In the genomic region with DNA sequence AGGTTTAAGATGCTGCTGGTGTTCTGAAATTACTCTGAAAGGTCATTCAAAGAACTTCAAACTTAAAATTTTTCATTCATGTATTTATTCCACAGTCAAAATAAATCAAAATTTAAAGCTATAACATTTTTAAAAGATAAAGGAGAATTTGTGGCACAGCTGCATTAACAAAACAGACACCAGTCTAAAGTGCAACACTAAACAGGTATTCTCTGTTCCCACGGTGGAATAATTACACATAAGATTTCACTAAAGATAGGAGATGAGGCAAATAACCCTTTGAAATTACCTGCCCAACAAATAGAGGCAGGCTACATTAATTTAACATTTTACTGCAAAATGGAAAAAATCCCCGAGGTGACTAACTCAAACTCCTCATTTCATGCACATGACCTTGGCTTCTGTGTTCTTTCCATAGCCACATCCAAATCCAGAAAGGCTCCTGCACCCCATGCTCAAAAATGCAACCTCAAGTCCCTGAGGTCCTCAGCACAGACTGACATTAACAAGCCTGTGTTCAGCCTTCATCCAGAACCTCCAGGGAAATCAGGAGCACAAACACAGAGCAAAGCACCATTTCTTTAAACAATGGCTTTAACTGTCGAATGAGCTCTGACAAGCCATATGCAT, we compare ENCODE assay signal across 18 cellular contexts.
DNase-seq lines count a peak whose midpoint lies in the region; ATAC-seq and TF ChIP-seq lines count a peak whose summit lies in the region.
"Had no signal": no experiment of that assay in that cellular context is flagged by ENCODE, and none has a peak within 500 bp of the region (broad histone marks: within the 10 kb centered on the region; RNA-seq: fewer than 3 reads in every experiment).

No MANE protein-coding gene starts in this region.

- peaks cover 9% of the 10 kb centered on the region for H3K4me1 Mint-ChIP-seq in activated naive CD4-positive, alpha-beta T cell treated with anti-CD3 and anti-CD28 coated beads, Interleukin-2, amount 10 ng/mL, durations not matched to agents 7 days and 5 days

- DNase-seq in activated naive CD4-positive, alpha-beta T cell treated with anti-CD3 and anti-CD28 coated beads, Interleukin-2, amount 10 ng/mL, durations not matched to agents 7 days and 5 days, result no peak
- no peak for DNase-seq in activated naive CD4-positive, alpha-beta T cell (lab: John Stamatoyannopoulos, UW)
- DNase-seq in fibroblast of peridontal ligament (ENCODE audit: extremely low read depth) (peak; percentile 35), NCI-H2227 treated with DMSO at 0.1 percent for 48 hours (lab: John Stamatoyannopoulos, UW) (no peak), NCI-H226 (no peak)
- DNase-seq: CD4-positive, alpha-beta memory T cell; DMS153; NCI-H1417; NCI-H1694 treated with DMSO at 0.1 percent for 48 hours; NCI-H2081 treated with DMSO at 0.1 percent for 48 hours; NCI-H748 treated with DMSO at 0.1 percent for 48 hours; SJCRH30; T-cell had no signal

- peak overlapping the region; percentile 78 for H3K27ac Mint-ChIP-seq in activated naive CD4-positive, alpha-beta T cell treated with anti-CD3 and anti-CD28 coated beads, Interleukin-2, amount 10 ng/mL, durations not matched to agents 7 days and 5 days
- H3K27ac Mint-ChIP-seq: T-cell had no signal

- no peaks in the 10 kb centered on the region for H3K27me3 Mint-ChIP-seq in activated naive CD4-positive, alpha-beta T cell treated with anti-CD3 and anti-CD28 coated beads, Interleukin-2, amount 10 ng/mL, durations not matched to agents 7 days and 5 days
- H3K27me3 Mint-ChIP-seq: CD4-positive, alpha-beta memory T cell; T-cell had no signal

- no peak overlapping the region for H3K4me3 Mint-ChIP-seq in activated naive CD4-positive, alpha-beta T cell treated with anti-CD3 and anti-CD28 coated beads, Interleukin-2, amount 10 ng/mL, durations not matched to agents 7 days and 5 days
- H3K4me3 Mint-ChIP-seq: CD4-positive, alpha-beta memory T cell; T-cell had no signal

- H3K9me3 Mint-ChIP-seq in activated naive CD4-positive, alpha-beta T cell treated with anti-CD3 and anti-CD28 coated beads, Interleukin-2, amount 10 ng/mL, durations not matched to agents 7 days and 5 days, result no peaks in the 10 kb centered on the region
- H3K9me3 Mint-ChIP-seq: CD4-positive, alpha-beta memory T cell; T-cell had no signal

- TF ChIP-seq CTCF in VCaP (conservative IDR thresholded peaks at IDR 0.05), result no peak

- CTCF ChIA-PET in activated naive CD4-positive, alpha-beta T cell treated with anti-CD3 and anti-CD28 coated beads, Interleukin-2, amount 10 ng/mL, durations not matched to agents 7 days and 5 days (lab: Charles Lee), result interaction anchor here (1.8 kb wide), 1 partner anchor 22 kb away, joined by 4 read pairs; no protein-coding TSS in a partner anchor

- no peak for ATAC-seq in GM21723 (IDR thresholded peaks at IDR 0.05; ENCODE audit: unreplicated experiment)
- no peak for ATAC-seq in GM21717 (IDR thresholded peaks at IDR 0.05; ENCODE audit: unreplicated experiment)
- ATAC-seq: T-cell had no signal

- peaks cover 47% of the 10 kb centered on the region for H3K36me3 Mint-ChIP-seq in activated naive CD4-positive, alpha-beta T cell treated with anti-CD3 and anti-CD28 coated beads, Interleukin-2, amount 10 ng/mL, durations not matched to agents 7 days and 5 days

- peak overlapping the region; percentile 17; the same call in 1 of the 2 replicates for H3K27ac ChIP-seq in VCaP
- H3K27ac ChIP-seq: 22Rv1; BLaER1 treated with 17β-estradiol and CSF1 and Interleukin-3, amounts not matched to agents 10 nM and 100 nM; SJCRH30 had no signal
